Comparison of ENCODE assay signal across 10 cellular contexts in genomic region chr7:74101061-74101681, GRCh38. TPM values are rescaled to one million over a fixed set of nuclear protein-coding genes. Genes with fewer than 3 reads are reported as not detected.
DNase-seq lines count a peak whose midpoint lies in the region; ATAC-seq lines count a peak whose summit lies in the region.
"Had no signal": no experiment of that assay in that cellular context is flagged by ENCODE, and none has a peak within 500 bp of the region (broad histone marks: within the 10 kb centered on the region; RNA-seq: fewer than 3 reads in every experiment).

No MANE protein-coding gene starts in this region.

- H3K36me3 Mint-ChIP-seq in T-helper 17 cell (ENCODE audit: low read depth): no peaks in the 10 kb centered on the region
- H3K36me3 Mint-ChIP-seq in stimulated activated memory B cell treated with anti-CD40 and anti-IgM and Interleukin-4, amounts not matched to agents 10 μg/mL and 1 μg/mL and 100 μg/mL, for 72 hours: peaks cover 80% of the 10 kb centered on the region

- no peaks in the 10 kb centered on the region for H3K27me3 Mint-ChIP-seq in T-helper 17 cell
- no peaks in the 10 kb centered on the region for H3K27me3 Mint-ChIP-seq in stimulated activated memory B cell treated with anti-CD40 and anti-IgM and Interleukin-4, amounts not matched to agents 10 μg/mL and 1 μg/mL and 100 μg/mL, for 72 hours
- H3K27me3 Mint-ChIP-seq: activated naive CD8-positive, alpha-beta T cell had no signal

- H3K4me1 Mint-ChIP-seq in T-helper 17 cell: no peaks in the 10 kb centered on the region
- peaks cover 18% of the 10 kb centered on the region for H3K4me1 Mint-ChIP-seq in stimulated activated memory B cell treated with anti-CD40 and anti-IgM and Interleukin-4, amounts not matched to agents 10 μg/mL and 1 μg/mL and 100 μg/mL, for 72 hours

- H3K9me3 ChIP-seq in T-helper 17 cell (ENCODE audit: control insufficient read depth, low read length, poor library complexity, severe bottlenecking): no peaks in the 10 kb centered on the region

- no peak overlapping the region for H3K27ac Mint-ChIP-seq in T-helper 17 cell
- peak overlapping the region; percentile 91 for H3K27ac Mint-ChIP-seq in stimulated activated memory B cell treated with anti-CD40 and anti-IgM and Interleukin-4, amounts not matched to agents 10 μg/mL and 1 μg/mL and 100 μg/mL, for 72 hours
- H3K27ac Mint-ChIP-seq: activated naive CD8-positive, alpha-beta T cell had no signal

- H3K9me3 Mint-ChIP-seq in stimulated activated memory B cell treated with anti-CD40 and anti-IgM and Interleukin-4, amounts not matched to agents 10 μg/mL and 1 μg/mL and 100 μg/mL, for 72 hours: no peaks in the 10 kb centered on the region

- no peak overlapping the region for H3K4me3 Mint-ChIP-seq in T-helper 17 cell
- H3K4me3 Mint-ChIP-seq in stimulated activated memory B cell treated with anti-CD40 and anti-IgM and Interleukin-4, amounts not matched to agents 10 μg/mL and 1 μg/mL and 100 μg/mL, for 72 hours: peak overlapping the region; percentile 44
- H3K4me3 Mint-ChIP-seq: activated naive CD8-positive, alpha-beta T cell had no signal

- ATAC-seq in HG02973 (IDR thresholded peaks at IDR 0.05; ENCODE audit: unreplicated experiment) (peak; percentile 84), T-helper 17 cell (peak; percentile 71)
- peak; percentile 96 for ATAC-seq in stimulated activated memory B cell treated with anti-CD40 and anti-IgM and Interleukin-4, amounts not matched to agents 10 μg/mL and 1 μg/mL and 100 μg/mL, for 72 hours

- peak; percentile 36 to 48 for DNase-seq in NCI-H187 (lab: John Stamatoyannopoulos, UW)
- DNase-seq in NCI-H187 treated with DMSO at 0.1 percent for 48 hours (lab: John Stamatoyannopoulos, UW): no peak
- no peak for DNase-seq in T-helper 17 cell
- DNase-seq in OCI-M2 (lab: John Stamatoyannopoulos, UW; ENCODE audit: unreplicated experiment): no peak
- DNase-seq in mucosa of gallbladder (ENCODE audit: low spot score): no peak
- DNase-seq in HT-29 (ENCODE audit: low spot score): no peak
- DNase-seq: left cardiac atrium had no signal

RNA-seq across cellular contexts. Expression of gene LIMK1, which starts 17.6 kb away (rescaled TPM):
- total RNA-seq in T-helper 17 cell: 10 to 100 TPM; 11.7 to 13.2 TPM
- 26.9 TPM for total RNA-seq in mucosa of gallbladder
- total RNA-seq in HT-29 (2014; rRNA removed; shearing (Covaris generic)): 27.4 and 37.8 TPM in 2 replicates

Comparison
In these comparisons a context has a peak if more than half of its experiments do, and no peak if none do; other contexts are left out.
1. DNase-seq: peak in NCI-H187 (2 of 2); none in NCI-H187 treated with DMSO at 0.1 percent for 48 hours (single experiment), T-helper 17 cell (0 of 3), OCI-M2 (single experiment), mucosa of gallbladder (single experiment) and HT-29 (single experiment).
2. Peak in every context shown above with its lines, with median percentiles within 50 percentile points of each other: ATAC-seq.